In genomic region chr6:160701918-160702680, GRCh38 we compare ENCODE assay signal across 13 cellular contexts. TPM values are rescaled to one million over a fixed set of nuclear protein-coding genes. Genes with fewer than 3 reads are reported as not detected.
"Had no signal": no experiment of that assay in that cellular context is flagged by ENCODE, and none has a peak within 500 bp of the region (broad histone marks: within the 10 kb centered on the region; RNA-seq: fewer than 3 reads in every experiment).

Gene PLG, plus strand, starts transcription at chr6:160702244. Its CDS starts 61 bp downstream, at chr6:160702305.

RNA-seq across cellular contexts. Expression of gene PLG, which starts in this region (rescaled TPM):
- total RNA-seq: natural killer cell, renal cortical epithelial cell, right cardiac atrium, smooth muscle cell, transverse colon, upper lobe of right lung, urinary bladder, uterus had no signal
- polyA plus RNA-seq: naive thymus-derived CD4-positive, alpha-beta T cell; neural cell; ovary; psoas muscle; right cardiac atrium; spleen had no signal
